In genomic region chr2:237572021-237572741, GRCh38 we compare ENCODE assay signal across 8 cellular contexts. TPM values are rescaled to one million over a fixed set of nuclear protein-coding genes. Genes with fewer than 3 reads are reported as not detected.
A peak's percentile ranks its signal among the peaks of the same experiment; 100 is the strongest.
DNase-seq lines count a peak whose midpoint lies in the region; ATAC-seq and TF ChIP-seq lines count a peak whose summit lies in the region.

No MANE protein-coding gene starts in this region.

- H3K27me3 ChIP-seq in PC-3 (ENCODE audit: low read length) (no peaks in the 10 kb centered on the region), fibroblast of lung (ENCODE audit: control insufficient read depth, insufficient read depth, low read length) (no peaks in the 10 kb centered on the region)

- H2AFZ ChIP-seq in PC-3 (ENCODE audit: low read length): peak overlapping the region; percentile 62; the same call in 1 of the 2 replicates
- H2AFZ ChIP-seq in fibroblast of lung (ENCODE audit: low read length): peak overlapping the region; percentile 20

- H3K36me3 Mint-ChIP-seq in activated T-cell treated with anti-CD3 and anti-CD28 coated beads, Interleukin-2, amount 50 U/mL, for 4 hours (ENCODE audit: insufficient read depth): no peaks in the 10 kb centered on the region
- H3K36me3 Mint-ChIP-seq in nephron (ENCODE audit: low read depth): no peaks in the 10 kb centered on the region
- H3K36me3 Mint-ChIP-seq in stimulated activated naive B cell treated with anti-CD40 and anti-IgM and Interleukin-4, amounts not matched to agents 10 μg/mL and 1 μg/mL and 100 μg/mL, for 72 hours: no peaks in the 10 kb centered on the region

- no TSS peak for BruUV-seq in PC-3 (replicated peaks; lab: Mats Ljungman, UMichigan)

- H3K4me2 ChIP-seq in PC-3 (ENCODE audit: low read length) (peak overlapping the region; percentile 74), fibroblast of lung (ENCODE audit: extremely low read depth, insufficient read depth, low read length) (peak overlapping the region; percentile 66)

- peak; percentile 91 for ATAC-seq in GM21390 (IDR thresholded peaks at IDR 0.05; ENCODE audit: unreplicated experiment)
- ATAC-seq in PC-3: peak; percentile 81
- ATAC-seq in activated T-cell treated with anti-CD3 and anti-CD28 coated beads, Interleukin-2, amount 50 U/mL, for 4 hours: peak; percentile 98 to 99
- ATAC-seq in stimulated activated naive B cell treated with anti-CD40 and anti-IgM and Interleukin-4, amounts not matched to agents 10 μg/mL and 1 μg/mL and 100 μg/mL, for 72 hours (replicated peaks): peak; percentile 98 to 100

- H4K20me1 ChIP-seq in PC-3 (ENCODE audit: low read length) (no peaks in the 10 kb centered on the region), fibroblast of lung (ENCODE audit: control insufficient read depth, extremely low read depth, insufficient read depth, low read length) (no peaks in the 10 kb centered on the region)

- TF ChIP-seq CTCF in PC-3 (conservative IDR thresholded peaks at IDR 0.05; ENCODE audit: low read depth, low read length): peak; percentile 98
- peak; percentile 92 to 93 for TF ChIP-seq CTCF in fibroblast of lung (conservative IDR thresholded peaks at IDR 0.05 in 1 of 2, IDR thresholded peaks at IDR 0.05 in 1 of 2; ENCODE audit: low read depth in 1 of 2, low read length in 2 of 2)
- TF ChIP-seq CTCF in nephron (IDR thresholded peaks at IDR 0.05; ENCODE audit: unreplicated experiment in 3 of 3): peak; percentile 99 to 100 (median 99)

- H3K27ac ChIP-seq in PC-3 (ENCODE audit: low read length): no peak overlapping the region
- H3K27ac ChIP-seq in fibroblast of lung (ENCODE audit: insufficient read depth, low read length): no peak overlapping the region

- peaks cover 8% of the 10 kb centered on the region for H3K27me3 Mint-ChIP-seq in activated T-cell treated with anti-CD3 and anti-CD28 coated beads, Interleukin-2, amount 50 U/mL, for 4 hours (ENCODE audit: low read depth)
- peaks cover 15% of the 10 kb centered on the region for H3K27me3 Mint-ChIP-seq in nephron (ENCODE audit: low read depth)
- peaks cover 9 to 33% of the 10 kb centered on the region in 2 donors for H3K27me3 Mint-ChIP-seq in stimulated activated naive B cell treated with anti-CD40 and anti-IgM and Interleukin-4, amounts not matched to agents 10 μg/mL and 1 μg/mL and 100 μg/mL, for 72 hours

- intact Hi-C loops in PC-3 (cut with micrococcal nuclease): loop anchor here (1.0 to 5.0 kb wide), 3 partner anchors 60 to 151 kb away; no protein-coding TSS in a partner anchor

- no peaks in the 10 kb centered on the region for H3K9me2 ChIP-seq in PC-3 (replicated peaks; ENCODE audit: low read length)

- H3K4me1 ChIP-seq in PC-3 (ENCODE audit: insufficient read depth, low read length): peaks cover 25% of the 10 kb centered on the region
- peaks cover 2% of the 10 kb centered on the region for H3K4me1 ChIP-seq in fibroblast of lung (ENCODE audit: control insufficient read depth, extremely low read depth, insufficient read depth, low read length)

- CTCF ChIA-PET in PC-3 (lab: Charles Lee): interaction anchor here (0.5 to 1.5 kb wide), 13 partner anchors 9 to 454 kb away, joined by 3 to 16 read pairs (median 4); no protein-coding TSS in a partner anchor

- POLR2A ChIA-PET in PC-3 (lab: Charles Lee; ENCODE audit: unreplicated experiment): no interaction called here

- H3K36me3 ChIP-seq in PC-3 (ENCODE audit: low read depth, low read length): no peaks in the 10 kb centered on the region
- H3K36me3 ChIP-seq in fibroblast of lung (ENCODE audit: control insufficient read depth, insufficient read depth, low read length): no peaks in the 10 kb centered on the region

- H3F3A ChIP-seq in PC-3 (ENCODE audit: low read length, unreplicated experiment): no peaks in the 10 kb centered on the region

- H3K9me3 ChIP-seq in PC-3 (ENCODE audit: low read length) (no peaks in the 10 kb centered on the region), fibroblast of lung (ENCODE audit: control insufficient read depth, insufficient read depth, low read depth, low read length) (no peaks in the 10 kb centered on the region)

- peaks cover 2% of the 10 kb centered on the region for H3K4me1 Mint-ChIP-seq in activated T-cell treated with anti-CD3 and anti-CD28 coated beads, Interleukin-2, amount 50 U/mL, for 4 hours (ENCODE audit: low read depth)
- H3K4me1 Mint-ChIP-seq in nephron: peaks cover 20% of the 10 kb centered on the region
- peaks cover 4 to 8% of the 10 kb centered on the region in 2 donors for H3K4me1 Mint-ChIP-seq in stimulated activated naive B cell treated with anti-CD40 and anti-IgM and Interleukin-4, amounts not matched to agents 10 μg/mL and 1 μg/mL and 100 μg/mL, for 72 hours

- H3K9ac ChIP-seq in PC-3 (ENCODE audit: low read length) (no peak overlapping the region), fibroblast of lung (ENCODE audit: insufficient read depth, low read length) (no peak overlapping the region)

- H3K27ac Mint-ChIP-seq in nephron: no peak overlapping the region
- no peak overlapping the region for H3K27ac Mint-ChIP-seq in stimulated activated naive B cell treated with anti-CD40 and anti-IgM and Interleukin-4, amounts not matched to agents 10 μg/mL and 1 μg/mL and 100 μg/mL, for 72 hours

- H3K4me3 ChIP-seq in Jurkat, Clone E6-1 (ENCODE audit: low read length): no peak overlapping the region
- H3K4me3 ChIP-seq in PC-3 (ENCODE audit: low read length) (peak overlapping the region; percentile 32; the same call in 1 of the 2 replicates), fibroblast of lung (replicated peaks in 1 of 4; ENCODE audit: control extremely low read depth in 1 of 4, insufficient read depth in 1 of 4, low read depth in 3 of 4, low read length in 4 of 4) (peak overlapping the region in 1 of 4 experiments; percentile 28)

- H3K79me2 ChIP-seq in PC-3 (ENCODE audit: low read length): 0 out of 2 replicates have a peak, but pooled peaks cover 3% of the 10 kb centered on the region
- H3K79me2 ChIP-seq in fibroblast of lung (ENCODE audit: control insufficient read depth, insufficient read depth, low read length): no peaks in the 10 kb centered on the region

- no peaks in the 10 kb centered on the region for H3K9me3 Mint-ChIP-seq in activated T-cell treated with anti-CD3 and anti-CD28 coated beads, Interleukin-2, amount 50 U/mL, for 4 hours
- no peaks in the 10 kb centered on the region for H3K9me3 Mint-ChIP-seq in nephron
- peaks cover 0 to 3% of the 10 kb centered on the region in 2 donors for H3K9me3 Mint-ChIP-seq in stimulated activated naive B cell treated with anti-CD40 and anti-IgM and Interleukin-4, amounts not matched to agents 10 μg/mL and 1 μg/mL and 100 μg/mL, for 72 hours

- peak; percentile 91 for DNase-seq in COLO668 (lab: John Stamatoyannopoulos, UW; ENCODE audit: unreplicated experiment)
- peak; percentile 67 for DNase-seq in Jurkat, Clone E6-1 (ENCODE audit: low read depth, low spot score)
- DNase-seq in PC-3: peak; percentile 87
- DNase-seq in activated T-cell treated with anti-CD3 and anti-CD28 coated beads, Interleukin-2, amount 50 U/mL, for 4 hours: peak; percentile 88
- peak; percentile 84 to 93 for DNase-seq in fibroblast of lung (ENCODE audit: low read depth in 2 of 2)
- peak; percentile 78 for DNase-seq in stimulated activated naive B cell treated with anti-CD40 and anti-IgM and Interleukin-4, amounts not matched to agents 10 μg/mL and 1 μg/mL and 100 μg/mL, for 72 hours

- no peak overlapping the region for H3K4me3 Mint-ChIP-seq in activated T-cell treated with anti-CD3 and anti-CD28 coated beads, Interleukin-2, amount 50 U/mL, for 4 hours
- peak overlapping the region in 1 of 3 experiments; percentile 10 for H3K4me3 Mint-ChIP-seq in nephron
- no peak overlapping the region for H3K4me3 Mint-ChIP-seq in stimulated activated naive B cell treated with anti-CD40 and anti-IgM and Interleukin-4, amounts not matched to agents 10 μg/mL and 1 μg/mL and 100 μg/mL, for 72 hours

RNA-seq across cellular contexts. Expression of gene PRLH, which starts 5.8 kb away (rescaled TPM):
- polyA plus RNA-seq in Jurkat, Clone E6-1 (2012; ENCODE audit: insufficient read depth, insufficient read length): not detected
- total RNA-seq in PC-3 (2014; rRNA removed) (not detected in 2 replicates), fibroblast of lung (not detected in 2 replicates)
- not detected for total RNA-seq in activated T-cell treated with anti-CD3 and anti-CD28 coated beads, Interleukin-2, amount 50 U/mL, for 4 hours
- polyA plus RNA-seq in fibroblast of lung: not detected in 2 replicates
- polyA plus RNA-seq in fibroblast of lung (2012): not detected in 2 replicates
- not detected in 2 replicates for polyA minus RNA-seq in fibroblast of lung (ENCODE audit: low replicate concordance)

RNA-seq across cellular contexts. Expression of gene RAB17, which starts 18.4 kb away (rescaled TPM):
- not detected for polyA plus RNA-seq in Jurkat, Clone E6-1 (2012; ENCODE audit: insufficient read depth, insufficient read length)
- total RNA-seq in PC-3 (2014; rRNA removed): 28.9 and 52.2 TPM in 2 replicates
- under 1 TPM in 1 of 3 donors, not detected in 2; 0.14 TPM for total RNA-seq in activated T-cell treated with anti-CD3 and anti-CD28 coated beads, Interleukin-2, amount 50 U/mL, for 4 hours
- total RNA-seq in fibroblast of lung: 0.17 and 0.26 TPM in 2 replicates
- 0.09 and 0.22 TPM in 2 replicates for polyA plus RNA-seq in fibroblast of lung
- 0.28 and 0.44 TPM in 2 replicates for polyA plus RNA-seq in fibroblast of lung (2012)
- 0.78 and 1.1 TPM in 2 replicates for polyA minus RNA-seq in fibroblast of lung (ENCODE audit: low replicate concordance)

RNA-seq across cellular contexts. Expression of gene LRRFIP1, which starts 55.2 kb away (rescaled TPM):
- 102 TPM for polyA plus RNA-seq in Jurkat, Clone E6-1 (2012; ENCODE audit: insufficient read depth, insufficient read length)
- 87.8 and 106 TPM in 2 replicates for total RNA-seq in PC-3 (2014; rRNA removed)
- total RNA-seq in activated T-cell treated with anti-CD3 and anti-CD28 coated beads, Interleukin-2, amount 50 U/mL, for 4 hours: 100 to 1,000 TPM; 160 to 203 (median 169) TPM
- total RNA-seq in fibroblast of lung: 37.0 and 58.1 TPM in 2 replicates
- 85.9 and 113 TPM in 2 replicates for polyA plus RNA-seq in fibroblast of lung
- polyA plus RNA-seq in fibroblast of lung (2012): 74.2 and 102 TPM in 2 replicates
- polyA minus RNA-seq in fibroblast of lung (ENCODE audit: low replicate concordance): 9.6 and 10.0 TPM in 2 replicates

Comparison
In these comparisons a context has a peak if more than half of its experiments do, and no peak if none do; other contexts are left out.
1. RNA of gene RAB17, which starts 18.4 kb away (total RNA-seq): 28.9 to 52.2 TPM in PC-3; 0.17 to 0.26 TPM in fibroblast of lung and 0.14 TPM in activated T-cell treated with anti-CD3 and anti-CD28 coated beads, Interleukin-2, amount 50 U/mL, for 4 hours; every median in the first group is over 10 times any median in the second.
2. Peak in every context shown above with its lines, with median percentiles within 50 percentile points of each other: DNase-seq, ATAC-seq and CTCF ChIP-seq.